In the genomic region with DNA sequence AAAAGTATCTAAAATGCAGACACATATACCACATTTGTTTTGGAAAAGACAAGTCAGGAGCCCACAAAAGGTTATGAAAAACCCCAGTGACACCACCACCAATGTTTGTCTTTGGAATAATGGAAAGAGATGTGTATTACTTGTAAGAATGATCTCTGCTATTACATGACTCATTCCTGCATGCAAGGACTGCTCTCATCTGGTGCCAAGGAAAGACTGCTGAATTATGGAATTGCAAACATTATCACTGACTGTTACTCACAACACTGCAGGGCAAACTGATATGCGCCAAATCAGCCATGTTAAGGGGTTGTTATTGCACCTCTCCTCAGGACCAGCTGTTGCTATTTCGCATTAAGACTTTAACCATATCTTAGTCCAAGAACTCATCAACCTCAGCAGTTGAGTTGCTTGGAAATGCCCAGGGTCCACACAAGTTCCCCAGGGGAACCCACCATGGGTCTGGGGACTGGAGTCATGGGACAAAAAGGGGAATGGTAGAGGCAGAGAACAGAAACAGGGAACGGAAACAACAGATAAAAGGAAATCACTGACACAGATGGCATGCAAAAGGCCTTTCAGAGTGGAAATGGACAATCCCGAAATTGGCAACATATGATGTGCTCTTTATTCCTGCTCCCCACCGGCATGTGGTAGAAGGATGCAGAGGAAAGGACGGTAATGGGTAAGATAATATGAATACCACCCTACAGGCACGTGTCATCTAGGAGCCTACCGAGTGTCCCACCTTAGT, we compare ENCODE assay signal across 8 cellular contexts. TPM values are rescaled to one million over a fixed set of nuclear protein-coding genes. Genes with fewer than 3 reads are reported as not detected.
DNase-seq lines count a peak whose midpoint lies in the region; ATAC-seq and TF ChIP-seq lines count a peak whose summit lies in the region.

No MANE protein-coding gene starts in this region.

- H3K4me3 Mint-ChIP-seq in chondrocyte (ENCODE audit: unreplicated experiment) (peak overlapping the region; percentile 37), Caco-2 (ENCODE audit: unreplicated experiment) (no peak overlapping the region)

- H3K4me3 ChIP-seq in MG63 (no peak overlapping the region), mucosa of descending colon (no peak overlapping the region), Caco-2 (ENCODE audit: low read depth, low read length) (no peak overlapping the region), H7 (ENCODE audit: insufficient read depth, low read depth, low read length) (no peak overlapping the region)

- H3K27me3 Mint-ChIP-seq in chondrocyte (ENCODE audit: low read depth) (no peaks in the 10 kb centered on the region), Caco-2 (ENCODE audit: insufficient read depth, unreplicated experiment) (no peaks in the 10 kb centered on the region)

- in situ Hi-C loops in ACHN (cut with HindIII; ENCODE audit: low pct_ligation_motif_present, low pct_unique_long_range_greater_than_20kb, low sequenced_read_pairs), result no loop called here

- ATAC-seq in mucosa of descending colon (peak; percentile 78), HG03520 (IDR thresholded peaks at IDR 0.05; ENCODE audit: unreplicated experiment) (no peak)

- BruUV-seq in Caco-2 (replicated peaks; lab: Mats Ljungman, UMichigan), result no TSS peak

- H3K4me1 Mint-ChIP-seq in chondrocyte (ENCODE audit: low read depth) (peaks cover 93% of the 10 kb centered on the region), Caco-2 (ENCODE audit: low read depth, unreplicated experiment) (peaks cover 18% of the 10 kb centered on the region)

- DNase-seq in ACHN (peak; percentile 63), MG63 (peak; percentile 79), chondrocyte (ENCODE audit: low spot score) (no peak), mucosa of descending colon (no peak), Caco-2 (no peak), H7 (no peak)
- DNase-seq in activated CD8-positive, alpha-beta memory T cell treated with anti-CD3 and anti-CD28 coated beads for 24 hours, result no peak

- no peak for TF ChIP-seq CTCF in chondrocyte (IDR thresholded peaks at IDR 0.05)
- no peak for TF ChIP-seq CTCF in mucosa of descending colon (IDR thresholded peaks at IDR 0.05)
- no peak for TF ChIP-seq CTCF in Caco-2 (IDR thresholded peaks at IDR 0.05; ENCODE audit: insufficient read depth in 1 of 2, low read depth in 1 of 2, low read length in 1 of 2, severe bottlenecking in 1 of 2, unreplicated experiment in 1 of 2)

- peaks cover 9% of the 10 kb centered on the region for H3K36me3 ChIP-seq in MG63
- no peaks in the 10 kb centered on the region for H3K36me3 ChIP-seq in mucosa of descending colon (ENCODE audit: low read depth)
- H3K36me3 ChIP-seq in Caco-2 (ENCODE audit: control insufficient read depth, insufficient read depth, low read length), result no peaks in the 10 kb centered on the region
- no peaks in the 10 kb centered on the region; the same call in 1 of the 2 replicates for H3K36me3 ChIP-seq in H7 (replicated peaks; ENCODE audit: control insufficient read depth, insufficient read depth, low read length)

- H3K4me1 ChIP-seq in mucosa of descending colon (ENCODE audit: low read depth) (peaks cover 48% of the 10 kb centered on the region), Caco-2 (peaks cover 8% of the 10 kb centered on the region)

- peaks cover 2% of the 10 kb centered on the region for H3K36me3 Mint-ChIP-seq in chondrocyte (ENCODE audit: low read depth)
- peaks cover 19% of the 10 kb centered on the region for H3K36me3 Mint-ChIP-seq in Caco-2 (ENCODE audit: insufficient read depth, unreplicated experiment)

- H3K27me3 ChIP-seq in MG63 (no peaks in the 10 kb centered on the region), Caco-2 (replicated peaks; ENCODE audit: control insufficient read depth, insufficient read depth, low read length) (no peaks in the 10 kb centered on the region), H7 (ENCODE audit: control insufficient read depth, insufficient read depth, low read length) (no peaks in the 10 kb centered on the region)

- CTCF ChIA-PET in Caco-2 (lab: Charles Lee), result no interaction called here

- peak overlapping the region; percentile 97 for H3K27ac Mint-ChIP-seq in chondrocyte (ENCODE audit: unreplicated experiment)
- H3K27ac Mint-ChIP-seq in Caco-2 (ENCODE audit: unreplicated experiment), result no peak overlapping the region

- POLR2A ChIA-PET in Caco-2 (lab: Charles Lee), result no interaction called here

- H3K9me3 Mint-ChIP-seq in chondrocyte (ENCODE audit: low read depth) (no peaks in the 10 kb centered on the region), Caco-2 (ENCODE audit: unreplicated experiment) (no peaks in the 10 kb centered on the region)

- intact Hi-C loops in mucosa of descending colon (cut with DNase I, micrococcal nuclease), result no loop called here
- intact Hi-C loops in Caco-2 (cut with micrococcal nuclease; ENCODE audit: unreplicated experiment), result no loop called here

- H3K9me3 ChIP-seq in MG63, result no peaks in the 10 kb centered on the region
- H3K9me3 ChIP-seq in mucosa of descending colon, result no peaks in the 10 kb centered on the region
- H3K9me3 ChIP-seq in Caco-2, result no peaks in the 10 kb centered on the region

RNA-seq across cellular contexts. Expression of a gene that starts 34.4 kb away (rescaled TPM):
- total RNA-seq in MG63 (2014; rRNA removed; shearing (Covaris generic); ENCODE audit: low replicate concordance), result 316 and 357 TPM in 2 replicates
- 285 to 353 TPM (median 352 TPM) in 3 replicates for total RNA-seq in chondrocyte
- total RNA-seq in mucosa of descending colon, result 100 to 1,000 TPM; 346 to 393 (median 381) TPM
- total RNA-seq in Caco-2 (2022), result 205 and 223 TPM in 2 replicates
- total RNA-seq in H7 (2014; rRNA removed; shearing (Covaris generic)), result 201 and 214 TPM in 2 replicates

Comparison
In these comparisons a context has a peak if more than half of its experiments do, and no peak if none do; other contexts are left out.
1. DNase-seq: peak in ACHN (single experiment) and MG63 (single experiment); none in chondrocyte (single experiment), mucosa of descending colon (0 of 3), Caco-2 (0 of 2), H7 (single experiment) and activated CD8-positive, alpha-beta memory T cell treated with anti-CD3 and anti-CD28 coated beads for 24 hours (single experiment).